ENCODE assay signal across 11 cellular contexts in genomic region chrX:119726900-119727555, GRCh38. TPM values are rescaled to one million over a fixed set of nuclear protein-coding genes. Genes with fewer than 3 reads are reported as not detected.
A peak's percentile ranks its signal among the peaks of the same experiment; 100 is the strongest.
DNase-seq lines count a peak whose midpoint lies in the region; ATAC-seq and TF ChIP-seq lines count a peak whose summit lies in the region.
"Had no signal": no experiment of that assay in that cellular context is flagged by ENCODE, and none has a peak within 500 bp of the region (broad histone marks: within the 10 kb centered on the region; RNA-seq: fewer than 3 reads in every experiment).

No MANE protein-coding gene starts in this region.

- H3K9me2 ChIP-seq in OCI-LY7 (ENCODE audit: insufficient read depth, low read length): no peaks in the 10 kb centered on the region

- H3K36me3 ChIP-seq in OCI-LY7 (ENCODE audit: insufficient read depth, low read length): no peaks in the 10 kb centered on the region

- no peaks in the 10 kb centered on the region for H3K79me2 ChIP-seq in OCI-LY7 (ENCODE audit: insufficient read depth, low read depth, low read length)

- H4K20me1 ChIP-seq in OCI-LY7 (ENCODE audit: insufficient read depth, low read length): no peaks in the 10 kb centered on the region

- no peaks in the 10 kb centered on the region for H3K9me3 ChIP-seq in OCI-LY7 (ENCODE audit: low read length)

- peak; percentile 3 for DNase-seq in activated effector memory CD4-positive, alpha-beta T cell treated with Interleukin-2 at 50 U/mL for 16 hours
- no peak for DNase-seq in activated effector memory CD4-positive, alpha-beta T cell treated with anti-CD3 and anti-CD28 coated beads, Interleukin-2, amount 50 U/mL, for 16 hours
- DNase-seq in OCI-LY7 (ENCODE audit: low spot score) (no peak), amniotic epithelial cell (ENCODE audit: low read depth) (peak; percentile 34), NCI-H526 treated with DMSO at 0.1 percent for 48 hours (lab: John Stamatoyannopoulos, UW) (no peak), CD1c-positive myeloid dendritic cell (ENCODE audit: extremely low spot score) (no peak)
- no peak for DNase-seq in stimulated activated naive CD8-positive, alpha-beta T cell treated with anti-CD3 and anti-CD28 coated beads, Interleukin-15, Interleukin-2, amounts not matched to agents 100 U/mL and 50 U/mL, for 24 hours
- DNase-seq: activated gamma-delta T cell treated with Interleukin-2 at 50 U/mL for 16 hours, NCI-H510A had no signal

- peaks cover 14% of the 10 kb centered on the region for H3K4me1 ChIP-seq in OCI-LY7 (ENCODE audit: insufficient read depth, low read length, poor library complexity, severe bottlenecking)

- H3K27ac ChIP-seq in OCI-LY7 (ENCODE audit: low read depth, low read length, poor library complexity, severe bottlenecking): no peak overlapping the region

- no TSS peak for BruUV-seq in OCI-LY7 (replicated peaks; lab: Mats Ljungman, UMichigan)

- no peak for TF ChIP-seq CTCF in OCI-LY7 (conservative IDR thresholded peaks at IDR 0.05; ENCODE audit: low read length)

- peak; percentile 61 for ATAC-seq in stimulated activated naive CD8-positive, alpha-beta T cell treated with anti-CD3 and anti-CD28 coated beads, Interleukin-15, Interleukin-2, amounts not matched to agents 100 U/mL and 50 U/mL, for 24 hours
- ATAC-seq in GM21737 (IDR thresholded peaks at IDR 0.05; ENCODE audit: unreplicated experiment): no peak

- CTCF ChIA-PET in OCI-LY7 (lab: Charles Lee; ENCODE audit: unreplicated experiment): no interaction called here

- H2AFZ ChIP-seq in OCI-LY7 (ENCODE audit: low read length): no peak overlapping the region

- intact Hi-C loops in OCI-LY7 (cut with micrococcal nuclease; ENCODE audit: unreplicated experiment): no loop called here

- H3K4me2 ChIP-seq in OCI-LY7 (ENCODE audit: low read length): 0 out of 2 replicates have a peak overlapping the region, but pooled peaks have one; percentile 3

- POLR2A ChIA-PET in OCI-LY7 (lab: Charles Lee): interaction anchor here (0.6 to 1.5 kb wide), 6 partner anchors 13 to 143 kb away, joined by 3 to 5 read pairs (median 3); partner anchors contain the start of gene SEPTIN6

- H3K4me3 ChIP-seq in OCI-LY7 (ENCODE audit: low read depth, low read length, poor library complexity, severe bottlenecking): no peak overlapping the region
- H3K4me3 ChIP-seq: skin epidermis had no signal

RNA-seq across cellular contexts. Expression of gene SOWAHD, which starts 31.4 kb away (rescaled TPM):
- total RNA-seq in OCI-LY7 (2014; rRNA removed; shearing (Covaris generic)): not detected in 2 replicates
- total RNA-seq in OCI-LY7 (2022): 0.29 and 0.55 TPM in 2 replicates

RNA-seq across cellular contexts. Expression of gene SEPTIN6, which starts 34.1 kb away (rescaled TPM):
- 145 and 182 TPM in 2 replicates for total RNA-seq in OCI-LY7 (2014; rRNA removed; shearing (Covaris generic))
- total RNA-seq in OCI-LY7 (2022): 216 and 231 TPM in 2 replicates

Comparison
In these comparisons a context has a peak if more than half of its experiments do, and no peak if none do; other contexts are left out.
1. DNase-seq: peak in activated effector memory CD4-positive, alpha-beta T cell treated with Interleukin-2 at 50 U/mL for 16 hours (single experiment) and amniotic epithelial cell (single experiment); none in activated effector memory CD4-positive, alpha-beta T cell treated with anti-CD3 and anti-CD28 coated beads, Interleukin-2, amount 50 U/mL, for 16 hours (single experiment), OCI-LY7 (single experiment), stimulated activated naive CD8-positive, alpha-beta T cell treated with anti-CD3 and anti-CD28 coated beads, Interleukin-15, Interleukin-2, amounts not matched to agents 100 U/mL and 50 U/mL, for 24 hours (single experiment), NCI-H526 treated with DMSO at 0.1 percent for 48 hours (single experiment) and CD1c-positive myeloid dendritic cell (single experiment).